In the genomic region with DNA sequence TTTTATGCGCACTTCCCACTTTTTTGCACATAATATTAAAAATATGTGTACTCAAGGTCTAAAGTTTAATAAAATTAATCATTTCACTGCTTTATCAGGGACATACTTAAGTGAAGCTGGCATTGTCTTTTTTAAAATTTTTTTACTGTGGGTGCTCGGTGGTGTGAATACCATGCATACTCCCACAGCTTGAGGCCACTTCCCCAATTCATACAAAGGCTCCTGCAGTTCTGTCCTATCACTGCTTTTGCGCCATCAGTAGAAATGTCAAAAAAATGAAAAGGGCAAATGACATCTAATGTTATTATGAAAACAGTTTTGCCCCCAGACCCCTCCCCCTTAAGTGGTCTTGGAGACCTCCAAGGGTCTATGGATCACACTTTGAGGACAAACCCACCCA, we compare ENCODE assay signal across 28 cellular contexts.
"Had no signal": no experiment of that assay in that cellular context is flagged by ENCODE, and none has a peak within 500 bp of the region (broad histone marks: within the 10 kb centered on the region; RNA-seq: fewer than 3 reads in every experiment).

No MANE protein-coding gene starts in this region.

- H3K36me3 ChIP-seq: brain microvascular endothelial cell, WERI-Rb-1 had no signal

- H3K27me3 ChIP-seq: brain microvascular endothelial cell had no signal

- H3K27me3 Mint-ChIP-seq: activated B cell treated with CpG ODN at 0.5 μM for 24 hours; activated CD8-positive, alpha-beta T cell treated with anti-CD3 and anti-CD28 coated beads for 36 hours; activated naive CD8-positive, alpha-beta T cell; activated T-helper 17 cell treated with anti-CD3 and anti-CD28 coated beads, Interleukin-2, amount 50 U/mL, for 72 hours; dendritic cell treated with granulocyte-macrophage colony-stimulating factor and Interleukin-4, amounts not matched to agents 40 ng/mL and 50 ng/mL, for 4 days had no signal

- H3K4me3 ChIP-seq: coronary artery, dorsolateral prefrontal cortex had no signal

- H3K9me3 Mint-ChIP-seq: activated B cell treated with CpG ODN at 0.5 μM for 24 hours; activated CD8-positive, alpha-beta T cell treated with anti-CD3 and anti-CD28 coated beads for 36 hours; activated T-cell treated with anti-CD3 and anti-CD28 coated beads, Interleukin-2, amount 50 U/mL, for 4 hours; central memory CD8-positive, alpha-beta T cell; endodermal cell had no signal

- H3K36me3 Mint-ChIP-seq: activated naive CD8-positive, alpha-beta T cell had no signal

- H3K4me1 Mint-ChIP-seq: activated B cell treated with CpG ODN at 0.5 μM for 24 hours; activated T-helper 17 cell treated with anti-CD3 and anti-CD28 coated beads, Interleukin-2, amount 50 U/mL, for 72 hours; central memory CD8-positive, alpha-beta T cell had no signal

- ATAC-seq: activated CD4-positive, CD25-positive, alpha-beta regulatory T cell treated with anti-CD3 and anti-CD28 coated beads, Interleukin-2, amount 50 U/mL, for 24 hours; activated CD8-positive, alpha-beta T cell treated with anti-CD3 and anti-CD28 coated beads for 36 hours; activated T-cell treated with anti-CD3 and anti-CD28 coated beads, Interleukin-2, amount 50 U/mL, for 4 hours; activated T-helper 17 cell treated with anti-CD3 and anti-CD28 coated beads, Interleukin-2, amount 50 U/mL, for 72 hours; esophagus mucosa had no signal

- H3K27ac ChIP-seq: brain microvascular endothelial cell, coronary artery, dorsolateral prefrontal cortex, WERI-Rb-1 had no signal

- DNase-seq: activated B cell treated with CpG ODN at 0.5 μM for 24 hours; activated CD4-positive, alpha-beta T cell treated with anti-CD3 and anti-CD28 coated beads for 48 hours; activated CD4-positive, alpha-beta T cell treated with anti-CD3 and anti-CD28 coated beads, Interleukin-2, amount 50 U/mL, for 1 hour; activated CD4-positive, alpha-beta T cell treated with anti-CD3 and anti-CD28 coated beads, Interleukin-2, amount 50 U/mL, for 48 hours; activated CD8-positive, alpha-beta memory T cell treated with anti-CD3 and anti-CD28 coated beads for 24 hours; activated CD8-positive, alpha-beta T cell treated with anti-CD3 and anti-CD28 coated beads for 36 hours; activated effector memory CD4-positive, alpha-beta T cell treated with Interleukin-2 at 50 U/mL for 16 hours; activated gamma-delta T cell treated with Interleukin-2 at 50 U/mL for 16 hours; activated naive CD4-positive, alpha-beta T cell treated with anti-CD3 and anti-CD28 coated beads, Interleukin-2, amount 50 U/mL, for 16 hours; activated naive CD4-positive, alpha-beta T cell treated with Interleukin-2 at 50 U/mL for 16 hours; activated T-cell treated with anti-CD3 and anti-CD28 coated beads, Interleukin-2, amount 50 U/mL, for 4 hours; amniotic stem cell; anterior cingulate cortex; brain microvascular endothelial cell; dorsolateral prefrontal cortex; effector memory CD4-positive, alpha-beta T cell; endodermal cell; foreskin fibroblast; head of caudate nucleus; T-helper 2 cell; WERI-Rb-1 had no signal

- H3K27ac Mint-ChIP-seq: activated B cell treated with CpG ODN at 0.5 μM for 24 hours; activated CD8-positive, alpha-beta T cell treated with anti-CD3 and anti-CD28 coated beads for 36 hours; activated naive CD8-positive, alpha-beta T cell; activated T-helper 17 cell treated with anti-CD3 and anti-CD28 coated beads, Interleukin-2, amount 50 U/mL, for 72 hours; dendritic cell treated with granulocyte-macrophage colony-stimulating factor and Interleukin-4, amounts not matched to agents 40 ng/mL and 50 ng/mL, for 4 days; endodermal cell had no signal

- H3K4me3 Mint-ChIP-seq: activated B cell treated with CpG ODN at 0.5 μM for 24 hours; activated CD8-positive, alpha-beta T cell treated with anti-CD3 and anti-CD28 coated beads for 36 hours; activated naive CD8-positive, alpha-beta T cell; activated T-cell treated with anti-CD3 and anti-CD28 coated beads, Interleukin-2, amount 50 U/mL, for 4 hours; activated T-helper 17 cell treated with anti-CD3 and anti-CD28 coated beads, Interleukin-2, amount 50 U/mL, for 72 hours; central memory CD8-positive, alpha-beta T cell; dendritic cell treated with granulocyte-macrophage colony-stimulating factor and Interleukin-4, amounts not matched to agents 40 ng/mL and 50 ng/mL, for 4 days; endodermal cell had no signal
